In the genomic region with DNA sequence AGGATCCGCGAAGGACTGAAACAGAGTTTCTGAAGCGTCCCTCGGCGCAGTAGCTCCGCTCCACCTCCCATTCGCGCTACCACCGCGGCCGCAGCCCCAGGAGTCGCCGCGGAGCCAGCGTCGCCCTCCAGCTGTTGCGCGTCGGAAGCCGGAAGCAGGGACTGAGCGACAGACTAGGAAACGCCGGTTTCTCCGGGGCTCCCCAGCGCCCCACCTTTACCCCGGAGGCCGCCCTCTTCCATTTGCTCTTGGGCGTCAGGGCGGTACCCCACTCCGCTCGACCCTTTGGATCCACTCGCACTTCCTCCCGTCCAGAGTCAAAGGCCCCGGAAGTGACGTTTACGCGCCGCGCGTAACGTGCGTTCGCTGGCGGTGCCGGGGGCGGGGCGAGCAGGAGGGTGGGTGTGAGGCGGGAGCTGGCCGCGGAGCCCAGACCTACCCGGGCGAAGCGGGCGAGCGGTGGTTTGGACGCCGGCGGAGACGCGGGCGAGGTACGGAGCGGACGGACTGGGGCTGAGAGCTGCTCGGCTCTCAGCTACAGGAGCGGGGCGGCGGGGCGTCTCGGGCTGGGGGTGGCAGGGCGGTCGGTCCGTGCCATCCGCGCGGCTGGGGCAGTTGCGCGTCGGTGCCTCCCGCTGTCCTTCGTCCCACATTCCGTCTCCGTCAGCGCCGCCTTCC, we compare ENCODE assay signal across 8 cellular contexts. TPM values are rescaled to one million over a fixed set of nuclear protein-coding genes. Genes with fewer than 3 reads are reported as not detected.
DNase-seq lines count a peak whose midpoint lies in the region; ATAC-seq and TF ChIP-seq lines count a peak whose summit lies in the region.

A gene (plus strand): TSS at position 432 of the 678 bp plus-strand sequence. CDS start 31,167 bp downstream, outside the sequence.

- intact Hi-C loops in Panc1 (cut with micrococcal nuclease; ENCODE audit: unreplicated experiment): no loop called here

- CTCF ChIA-PET in Panc1 (lab: Charles Lee): no interaction called here

- peak; percentile 91 for DNase-seq in DMS79 (lab: John Stamatoyannopoulos, UW)
- peak; percentile 59 for DNase-seq in Panc1 (ENCODE audit: low read depth, low spot score)
- peak; percentile 95 for DNase-seq in activated T-cell treated with anti-CD3 and anti-CD28 coated beads, Interleukin-2, amount 50 U/mL, for 4 hours
- DNase-seq in stimulated activated CD8-positive, alpha-beta memory T cell treated with anti-CD3 and anti-CD28 coated beads, Interleukin-4, amount 100 ng/mL, for 48 hours: peak; percentile 99

- peak within 1 kb of the TSS; percentile 60 for H3K9ac ChIP-seq in KMS-11
- peak within 1 kb of the TSS; percentile 83 for H3K9ac ChIP-seq in mucosa of stomach (ENCODE audit: low read length)

- WGBS in esophagus, 2 donors: 0 to 1% methylated on average over 79 to 85 of the region's 85 CpGs

- peak within 1 kb of the TSS; percentile 87 for H3K4me2 ChIP-seq in KMS-11

- H3K27me3 ChIP-seq in KMS-11 (ENCODE audit: insufficient read depth, low read depth) (no peaks in the 10 kb centered on the region), Panc1 (ENCODE audit: control insufficient read depth, insufficient read depth, low read length) (no peaks in the 10 kb centered on the region), esophagus (ENCODE audit: control insufficient read depth in 1 of 2, insufficient read depth in 2 of 2, low read length in 2 of 2) (no peaks in the 10 kb centered on the region), mucosa of stomach (ENCODE audit: control insufficient read depth, insufficient read depth, low read length) (no peaks in the 10 kb centered on the region)

- H3K4me1 ChIP-seq in KMS-11 (ENCODE audit: low read depth, poor library complexity, severe bottlenecking) (peaks cover 10% of the 10 kb centered on the region), Panc1 (ENCODE audit: control insufficient read depth, insufficient read depth, low read length) (peaks cover 5% of the 10 kb centered on the region), esophagus (ENCODE audit: control insufficient read depth in 2 of 2, insufficient read depth in 2 of 2, low read length in 1 of 2) (peaks cover 0 to 4% of the 10 kb centered on the region in 2 donors), mucosa of stomach (ENCODE audit: control insufficient read depth, insufficient read depth, low read length) (peaks cover 5% of the 10 kb centered on the region)

- in situ Hi-C loops in Panc1 (cut with HindIII; ENCODE audit: low pct_unique_long_range_greater_than_20kb, low sequenced_read_pairs): no loop called here

- H3K4me3 ChIP-seq in KMS-11 (IDR thresholded peaks at IDR 0.05; ENCODE audit: insufficient read depth, low read depth, low read length): no peak within 1 kb of the TSS
- H3K4me3 ChIP-seq in Panc1 (ENCODE audit: low read depth in 2 of 2, low read length in 2 of 2): peak within 1 kb of the TSS; percentile 69 to 71
- H3K4me3 ChIP-seq in esophagus (ENCODE audit: low read depth in 1 of 2, low read length in 2 of 2): peak within 1 kb of the TSS; percentile 65 to 99
- peak within 1 kb of the TSS; percentile 52 for H3K4me3 ChIP-seq in mucosa of stomach (ENCODE audit: low read length)

- H4K20me1 ChIP-seq in KMS-11 (ENCODE audit: insufficient read depth): no peaks in the 10 kb centered on the region

- H3K36me3 ChIP-seq in KMS-11 (ENCODE audit: insufficient read depth): no peaks in the 10 kb centered on the region
- no peaks in the 10 kb centered on the region for H3K36me3 ChIP-seq in Panc1 (ENCODE audit: control insufficient read depth, insufficient read depth, low read length)
- H3K36me3 ChIP-seq in esophagus (ENCODE audit: control insufficient read depth in 2 of 2, insufficient read depth in 2 of 2, low read length in 1 of 2): no peaks in the 10 kb centered on the region
- no peaks in the 10 kb centered on the region for H3K36me3 ChIP-seq in mucosa of stomach (ENCODE audit: control insufficient read depth, insufficient read depth, low read length)

- BruUV-seq in Panc1 (replicated peaks; lab: Mats Ljungman, UMichigan): no TSS peak

- H3K4me3 Mint-ChIP-seq in activated T-cell treated with anti-CD3 and anti-CD28 coated beads, Interleukin-2, amount 50 U/mL, for 4 hours: peak within 1 kb of the TSS; percentile 97

- H2AFZ ChIP-seq in KMS-11 (ENCODE audit: low read depth): peak within 1 kb of the TSS; percentile 89

- H3K27ac ChIP-seq in KMS-11: peak within 1 kb of the TSS; percentile 67
- peak within 1 kb of the TSS; percentile 90 for H3K27ac ChIP-seq in Panc1 (ENCODE audit: low read length)
- H3K27ac ChIP-seq in esophagus (ENCODE audit: low read depth in 2 of 2, low read length in 1 of 2): peak within 1 kb of the TSS; percentile 95 to 99

- POLR2A ChIA-PET in Panc1 (lab: Charles Lee): interaction anchor here (0.6 to 0.9 kb wide), 3 partner anchors 35 to 135 kb away, joined by 4 to 7 read pairs (median 4); no protein-coding TSS in a partner anchor

- H3K9me3 Mint-ChIP-seq in activated T-cell treated with anti-CD3 and anti-CD28 coated beads, Interleukin-2, amount 50 U/mL, for 4 hours: peaks cover 9% of the 10 kb centered on the region

- H3K4me1 Mint-ChIP-seq in activated T-cell treated with anti-CD3 and anti-CD28 coated beads, Interleukin-2, amount 50 U/mL, for 4 hours (ENCODE audit: low read depth): peaks cover 35% of the 10 kb centered on the region

- H3K36me3 Mint-ChIP-seq in activated T-cell treated with anti-CD3 and anti-CD28 coated beads, Interleukin-2, amount 50 U/mL, for 4 hours (ENCODE audit: insufficient read depth): peaks cover 7% of the 10 kb centered on the region

- H3K9me3 ChIP-seq in Panc1 (ENCODE audit: control insufficient read depth, insufficient read depth, low read depth, low read length): no peaks in the 10 kb centered on the region
- no peaks in the 10 kb centered on the region for H3K9me3 ChIP-seq in esophagus (ENCODE audit: control insufficient read depth in 2 of 2, insufficient read depth in 1 of 2, low read depth in 1 of 2, low read length in 1 of 2)
- H3K9me3 ChIP-seq in mucosa of stomach (ENCODE audit: control insufficient read depth, low read length): no peaks in the 10 kb centered on the region

- H3K79me2 ChIP-seq in KMS-11 (ENCODE audit: insufficient read depth, low read depth): peaks cover 33% of the 10 kb centered on the region; the same call in 1 of the 2 replicates

- ATAC-seq in GM21786 (IDR thresholded peaks at IDR 0.05; ENCODE audit: unreplicated experiment) (peak; percentile 75), Panc1 (peak; percentile 94)
- peak; percentile 94 to 95 for ATAC-seq in activated T-cell treated with anti-CD3 and anti-CD28 coated beads, Interleukin-2, amount 50 U/mL, for 4 hours

- H3K27me3 Mint-ChIP-seq in activated T-cell treated with anti-CD3 and anti-CD28 coated beads, Interleukin-2, amount 50 U/mL, for 4 hours (ENCODE audit: low read depth): no peaks in the 10 kb centered on the region

- TF ChIP-seq CTCF in KMS-11 (conservative IDR thresholded peaks at IDR 0.05; ENCODE audit: low read depth, low read length) (no peak), Panc1 (IDR thresholded peaks at IDR 0.05) (no peak)

RNA-seq across cellular contexts. Expression of the gene that starts here (rescaled TPM):
- total RNA-seq in Panc1 (2021; ENCODE audit: unreplicated experiment): 27.3 TPM
- 22.9 TPM for polyA plus RNA-seq in Panc1 (2012; ENCODE audit: insufficient read length)
- 10 to 100 TPM; 18.4 to 21.3 (median 18.8) TPM for total RNA-seq in activated T-cell treated with anti-CD3 and anti-CD28 coated beads, Interleukin-2, amount 50 U/mL, for 4 hours
- 10 to 100 TPM; 18.5 to 21.3 TPM for polyA plus RNA-seq in esophagus
